Comparison of ENCODE assay signal across 1 cellular context in genomic region chr18:58143391-58143790, GRCh38.
A peak's percentile ranks its signal among the peaks of the same experiment; 100 is the strongest.
TF ChIP-seq lines count a peak whose summit lies in the region.

No MANE protein-coding gene starts in this region.

TF ChIP-seq in HEK293, 187 proteins besides CTCF, POLR2A, EP300 and RAD21 (continued from another document):
- TF ChIP-seq ZNF561 (tag by site-specific recombination; IDR thresholded peaks at IDR 0.05; ENCODE audit: borderline replicate concordance) (peak; percentile 89), ZNF514 (tag by site-specific recombination; IDR thresholded peaks at IDR 0.05) (no peak), ZNF692 (tag by site-specific recombination; IDR thresholded peaks at IDR 0.05) (peak; percentile 91), ZNF423 (tag by site-specific recombination; IDR thresholded peaks at IDR 0.05) (peak; percentile 87), ZNF558 (tag by site-specific recombination; IDR thresholded peaks at IDR 0.05) (peak; percentile 37; the same call in 1 of the 2 replicates), MZF1 (tag by site-specific recombination; IDR thresholded peaks at IDR 0.05; ENCODE audit: borderline replicate concordance) (no peak), KLF7 (tag by site-specific recombination; IDR thresholded peaks at IDR 0.05; ENCODE audit: borderline replicate concordance) (peak; percentile 66; the same call in 1 of the 2 replicates), BCL11B (tag by site-specific recombination; IDR thresholded peaks at IDR 0.05; ENCODE audit: low read depth) (peak; percentile 92), ZNF596 (tag by site-specific recombination; IDR thresholded peaks at IDR 0.05) (peak; percentile 73), ZNF660 (tag by site-specific recombination; IDR thresholded peaks at IDR 0.05) (peak; percentile 80), ZNF335 (tag by site-specific recombination; conservative IDR thresholded peaks at IDR 0.05) (peak; percentile 19; the same call in 1 of the 2 replicates), ZIC2 (tag by site-specific recombination; IDR thresholded peaks at IDR 0.05) (peak; percentile 99), SCRT1 (tag by site-specific recombination; IDR thresholded peaks at IDR 0.05; ENCODE audit: borderline replicate concordance) (0 out of 2 replicates have a peak, but pooled peaks have one; percentile 23)
